ENCODE assay signal across 28 cellular contexts in the genomic region with DNA sequence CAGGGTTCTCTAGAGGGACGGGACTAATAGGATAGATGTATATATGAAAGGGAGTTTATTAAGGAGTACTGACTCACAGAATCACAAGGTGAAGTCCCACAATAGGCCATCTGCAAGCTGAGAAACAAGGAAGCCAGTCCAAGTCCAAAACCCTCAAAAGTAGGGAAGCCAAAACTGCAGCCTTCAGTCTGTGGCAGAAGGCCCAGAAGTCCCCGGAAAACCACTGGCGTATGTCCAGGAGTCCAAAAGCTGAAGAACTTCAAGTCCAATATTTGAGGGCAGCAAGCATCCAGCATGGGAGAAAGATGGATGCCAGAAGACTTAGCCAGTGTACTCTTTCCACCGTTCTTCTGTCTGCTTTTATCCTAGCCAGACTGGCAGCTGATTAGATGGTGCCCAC.
"Had no signal": no experiment of that assay in that cellular context is flagged by ENCODE, and none has a peak within 500 bp of the region (broad histone marks: within the 10 kb centered on the region; RNA-seq: fewer than 3 reads in every experiment).

No MANE protein-coding gene starts in this region.

- H3K36me3 Mint-ChIP-seq: activated naive CD4-positive, alpha-beta T cell treated with anti-CD3 and anti-CD28 coated beads, Interleukin-2, amount 50 U/mL, for 24 hours; activated naive CD8-positive, alpha-beta T cell treated with anti-CD3 and anti-CD28 coated beads for 36 hours; brain had no signal

- H3K27ac Mint-ChIP-seq: activated B cell treated with CpG ODN at 0.5 μM for 24 hours; activated CD8-positive, alpha-beta T cell treated with anti-CD3 and anti-CD28 coated beads for 36 hours; activated naive CD4-positive, alpha-beta T cell treated with anti-CD3 and anti-CD28 coated beads for 36 hours; activated naive CD4-positive, alpha-beta T cell treated with anti-CD3 and anti-CD28 coated beads, Interleukin-2, amount 50 U/mL, for 24 hours; activated naive CD8-positive, alpha-beta T cell treated with anti-CD3 and anti-CD28 coated beads for 36 hours; activated naive CD8-positive, alpha-beta T cell treated with anti-CD3 and anti-CD28 coated beads, Interleukin-2, amount 50 U/mL, for 24 hours; activated T-helper 17 cell treated with anti-CD3 and anti-CD28 coated beads, Interleukin-2, amount 50 U/mL, for 72 hours; brain; effector memory CD8-positive, alpha-beta T cell; T-helper 17 cell; T-helper 2 cell treated with Interferon-gamma antibody and Interleukin-4, amounts not matched to agents 5 μg/mL and 100 μg/mL, for 36 hours had no signal

- H3K27me3 Mint-ChIP-seq: activated B cell treated with CpG ODN at 0.5 μM for 24 hours; activated CD8-positive, alpha-beta T cell treated with anti-CD3 and anti-CD28 coated beads for 36 hours; activated naive CD4-positive, alpha-beta T cell treated with anti-CD3 and anti-CD28 coated beads, Interleukin-2, amount 50 U/mL, for 24 hours; activated naive CD8-positive, alpha-beta T cell treated with anti-CD3 and anti-CD28 coated beads for 36 hours; activated naive CD8-positive, alpha-beta T cell treated with anti-CD3 and anti-CD28 coated beads, Interleukin-2, amount 50 U/mL, for 24 hours; activated T-helper 17 cell treated with anti-CD3 and anti-CD28 coated beads, Interleukin-2, amount 50 U/mL, for 72 hours; central memory CD8-positive, alpha-beta T cell; effector memory CD8-positive, alpha-beta T cell; T-helper 17 cell had no signal

- H3K9me3 Mint-ChIP-seq: activated T-cell treated with anti-CD3 and anti-CD28 coated beads, Interleukin-2, amount 50 U/mL, for 4 hours; brain had no signal

- H3K4me1 Mint-ChIP-seq: activated B cell treated with CpG ODN at 0.5 μM for 24 hours; activated naive CD4-positive, alpha-beta T cell treated with anti-CD3 and anti-CD28 coated beads, Interleukin-2, amount 50 U/mL, for 24 hours; activated naive CD8-positive, alpha-beta T cell treated with anti-CD3 and anti-CD28 coated beads for 36 hours; activated naive CD8-positive, alpha-beta T cell treated with anti-CD3 and anti-CD28 coated beads, Interleukin-2, amount 50 U/mL, for 24 hours; activated T-helper 17 cell treated with anti-CD3 and anti-CD28 coated beads, Interleukin-2, amount 50 U/mL, for 72 hours; brain; central memory CD8-positive, alpha-beta T cell; T-helper 17 cell had no signal

- DNase-seq: activated B cell treated with CpG ODN at 0.5 μM for 24 hours; activated CD4-positive, alpha-beta T cell treated with anti-CD3 and anti-CD28 coated beads for 48 hours; activated CD4-positive, alpha-beta T cell treated with anti-CD3 and anti-CD28 coated beads, Interleukin-2, amount 50 U/mL, for 1 hour; activated CD4-positive, alpha-beta T cell treated with anti-CD3 and anti-CD28 coated beads, Interleukin-2, amount 50 U/mL, for 48 hours; activated CD8-positive, alpha-beta memory T cell treated with anti-CD3 and anti-CD28 coated beads for 24 hours; activated CD8-positive, alpha-beta T cell treated with anti-CD3 and anti-CD28 coated beads for 36 hours; activated effector memory CD4-positive, alpha-beta T cell treated with anti-CD3 and anti-CD28 coated beads, Interleukin-2, amount 50 U/mL, for 16 hours; activated naive CD4-positive, alpha-beta T cell treated with anti-CD3 and anti-CD28 coated beads for 36 hours; activated naive CD8-positive, alpha-beta T cell treated with anti-CD3 and anti-CD28 coated beads for 36 hours; activated naive CD8-positive, alpha-beta T cell treated with anti-CD3 and anti-CD28 coated beads, Interleukin-2, amount 50 U/mL, for 24 hours; activated T-cell treated with anti-CD3 and anti-CD28 coated beads, Interleukin-2, amount 50 U/mL, for 4 hours; adrenal gland; aorta; cortex of kidney; dermis blood vessel endothelial cell; effector CD4-positive, alpha-beta T cell; effector memory CD8-positive, alpha-beta T cell; erythroblast; foreskin melanocyte; T-helper 1 cell; T-helper 17 cell; T1000; WERI-Rb-1 had no signal

- H3K4me3 Mint-ChIP-seq: activated B cell treated with CpG ODN at 0.5 μM for 24 hours; activated CD8-positive, alpha-beta T cell treated with anti-CD3 and anti-CD28 coated beads for 36 hours; activated naive CD4-positive, alpha-beta T cell treated with anti-CD3 and anti-CD28 coated beads for 36 hours; activated naive CD4-positive, alpha-beta T cell treated with anti-CD3 and anti-CD28 coated beads, Interleukin-2, amount 50 U/mL, for 24 hours; activated naive CD8-positive, alpha-beta T cell treated with anti-CD3 and anti-CD28 coated beads for 36 hours; activated naive CD8-positive, alpha-beta T cell treated with anti-CD3 and anti-CD28 coated beads, Interleukin-2, amount 50 U/mL, for 24 hours; activated T-cell treated with anti-CD3 and anti-CD28 coated beads, Interleukin-2, amount 50 U/mL, for 4 hours; activated T-helper 17 cell treated with anti-CD3 and anti-CD28 coated beads, Interleukin-2, amount 50 U/mL, for 72 hours; brain; central memory CD8-positive, alpha-beta T cell; effector memory CD8-positive, alpha-beta T cell; T-helper 17 cell; T-helper 2 cell treated with Interferon-gamma antibody and Interleukin-4, amounts not matched to agents 5 μg/mL and 100 μg/mL, for 36 hours had no signal
